ENCODE assay signal across 8 cellular contexts in the genomic region with DNA sequence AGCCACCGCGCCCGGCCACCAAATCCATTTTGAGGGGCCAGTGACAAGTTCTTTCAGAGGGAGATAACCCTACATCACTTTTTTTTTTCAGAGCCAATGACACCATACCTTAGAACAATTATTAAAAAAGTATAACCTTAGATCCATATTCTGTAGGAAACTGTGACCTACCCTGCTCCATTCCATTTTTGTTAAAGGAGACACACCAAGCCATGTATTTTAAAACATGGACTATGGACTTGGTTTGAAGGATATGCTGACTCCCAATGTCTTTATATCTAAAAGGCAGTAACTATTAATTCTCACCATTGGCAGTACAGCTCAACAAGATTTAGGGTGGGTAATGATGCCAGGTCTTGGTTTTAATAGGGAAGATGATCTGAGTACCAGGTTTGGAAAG. TPM values are rescaled to one million over a fixed set of nuclear protein-coding genes. Genes with fewer than 3 reads are reported as not detected.
DNase-seq lines count a peak whose midpoint lies in the region; ATAC-seq and TF ChIP-seq lines count a peak whose summit lies in the region.

No MANE protein-coding gene starts in this region.

- no peaks in the 10 kb centered on the region for H3K9me3 Mint-ChIP-seq in activated CD4-positive, alpha-beta T cell treated with anti-CD3 and anti-CD28 coated beads for 36 hours (ENCODE audit: low read depth)
- H3K9me3 Mint-ChIP-seq in activated naive CD8-positive, alpha-beta T cell treated with anti-CD3 and anti-CD28 coated beads, Interleukin-2, amount 10 ng/mL, durations not matched to agents 7 days and 5 days = no peaks in the 10 kb centered on the region

- H3K9me3 ChIP-seq in subcutaneous abdominal adipose tissue (ENCODE audit: control insufficient read depth in 5 of 5, low read length in 5 of 5) = no peaks in the 10 kb centered on the region

- no peak for ATAC-seq in activated CD4-positive, alpha-beta T cell treated with anti-CD3 and anti-CD28 coated beads for 36 hours
- ATAC-seq in activated naive CD8-positive, alpha-beta T cell treated with anti-CD3 and anti-CD28 coated beads, Interleukin-2, amount 10 ng/mL, durations not matched to agents 7 days and 5 days (ENCODE audit: low read depth) = no peak
- ATAC-seq in GM21515 (IDR thresholded peaks at IDR 0.05; ENCODE audit: unreplicated experiment) (no peak), GM19023 (IDR thresholded peaks at IDR 0.05; ENCODE audit: unreplicated experiment) (no peak), GM21526 (IDR thresholded peaks at IDR 0.05; ENCODE audit: low FRiP score, unreplicated experiment) (no peak)

- H3K27ac ChIP-seq in subcutaneous abdominal adipose tissue (ENCODE audit: low read depth, low read length) = peak overlapping the region; percentile 70

- no peak for DNase-seq in activated CD4-positive, alpha-beta T cell treated with anti-CD3 and anti-CD28 coated beads for 36 hours
- DNase-seq in activated CD4-positive, alpha-beta T cell treated with anti-CD3 and anti-CD28 coated beads, Interleukin-2, amount 50 U/mL, for 48 hours = no peak
- no peak for DNase-seq in activated naive CD8-positive, alpha-beta T cell treated with anti-CD3 and anti-CD28 coated beads, Interleukin-2, amount 10 ng/mL, durations not matched to agents 7 days and 5 days
- no peak for DNase-seq in kidney epithelial cell (ENCODE audit: low read depth)

- peaks cover 23% of the 10 kb centered on the region for H3K36me3 Mint-ChIP-seq in activated CD4-positive, alpha-beta T cell treated with anti-CD3 and anti-CD28 coated beads for 36 hours (ENCODE audit: low read depth)
- H3K36me3 Mint-ChIP-seq in activated naive CD8-positive, alpha-beta T cell treated with anti-CD3 and anti-CD28 coated beads, Interleukin-2, amount 10 ng/mL, durations not matched to agents 7 days and 5 days = peaks cover 16% of the 10 kb centered on the region

- intact Hi-C loops in activated CD4-positive, alpha-beta T cell treated with anti-CD3 and anti-CD28 coated beads for 36 hours (cut with DNase I, micrococcal nuclease) = no loop called here

- peak overlapping the region; percentile 75 for H3K4me3 ChIP-seq in kidney epithelial cell (ENCODE audit: low read depth, low read length)
- peak overlapping the region; percentile 76 to 92 (median 77) for H3K4me3 ChIP-seq in subcutaneous abdominal adipose tissue (ENCODE audit: low read depth in 1 of 5, low read length in 5 of 5)

- CTCF ChIA-PET in activated CD4-positive, alpha-beta T cell treated with anti-CD3 and anti-CD28 coated beads for 36 hours (lab: Charles Lee) = interaction anchor here (0.6 to 2.3 kb wide), 9 partner anchors 8 to 57 kb away, joined by 3 to 8 read pairs (median 4); a partner anchor contains a TSS

- no peak overlapping the region for H3K27ac Mint-ChIP-seq in activated CD4-positive, alpha-beta T cell treated with anti-CD3 and anti-CD28 coated beads for 36 hours
- H3K27ac Mint-ChIP-seq in activated naive CD8-positive, alpha-beta T cell treated with anti-CD3 and anti-CD28 coated beads, Interleukin-2, amount 10 ng/mL, durations not matched to agents 7 days and 5 days = peak overlapping the region; percentile 85

- peaks cover 40% of the 10 kb centered on the region for H3K4me1 Mint-ChIP-seq in activated CD4-positive, alpha-beta T cell treated with anti-CD3 and anti-CD28 coated beads for 36 hours
- H3K4me1 Mint-ChIP-seq in activated naive CD8-positive, alpha-beta T cell treated with anti-CD3 and anti-CD28 coated beads, Interleukin-2, amount 10 ng/mL, durations not matched to agents 7 days and 5 days = peaks cover 35% of the 10 kb centered on the region

- H3K36me3 ChIP-seq in kidney epithelial cell (ENCODE audit: control insufficient read depth, insufficient read depth, low read length) (peaks cover 2% of the 10 kb centered on the region), subcutaneous abdominal adipose tissue (ENCODE audit: control insufficient read depth in 5 of 5, insufficient read depth in 5 of 5, low read length in 5 of 5) (peaks cover 0 to 23% (median 14%) of the 10 kb centered on the region in 5 donors)

- peaks cover 20 to 50% (median 43%) of the 10 kb centered on the region in 5 donors for H3K4me1 ChIP-seq in subcutaneous abdominal adipose tissue (ENCODE audit: control insufficient read depth in 5 of 5, insufficient read depth in 5 of 5, low read length in 5 of 5)

- H3K9ac ChIP-seq in subcutaneous abdominal adipose tissue (ENCODE audit: low read length in 5 of 5) = peak overlapping the region; percentile 92 to 99 (median 98)

- POLR2A ChIA-PET in activated CD4-positive, alpha-beta T cell treated with anti-CD3 and anti-CD28 coated beads for 36 hours (lab: Charles Lee) = interaction anchor here (1.5 to 3.6 kb wide), 3 partner anchors 21 to 44 kb away, joined by 4 to 18 read pairs (median 16); a partner anchor contains a TSS
- POLR2A ChIA-PET in activated naive CD8-positive, alpha-beta T cell treated with anti-CD3 and anti-CD28 coated beads, Interleukin-2, amount 10 ng/mL, durations not matched to agents 7 days and 5 days (lab: Charles Lee) = interaction anchor here (0.7 to 2.1 kb wide), 9 partner anchors 9 to 118 kb away, joined by 3 to 11 read pairs (median 3); a partner anchor contains a TSS

- H3K4me3 Mint-ChIP-seq in activated CD4-positive, alpha-beta T cell treated with anti-CD3 and anti-CD28 coated beads for 36 hours = peak overlapping the region; percentile 93
- H3K4me3 Mint-ChIP-seq in activated naive CD8-positive, alpha-beta T cell treated with anti-CD3 and anti-CD28 coated beads, Interleukin-2, amount 10 ng/mL, durations not matched to agents 7 days and 5 days = peak overlapping the region; percentile 90

- no peaks in the 10 kb centered on the region for H3K27me3 Mint-ChIP-seq in activated CD4-positive, alpha-beta T cell treated with anti-CD3 and anti-CD28 coated beads for 36 hours
- no peaks in the 10 kb centered on the region for H3K27me3 Mint-ChIP-seq in activated naive CD8-positive, alpha-beta T cell treated with anti-CD3 and anti-CD28 coated beads, Interleukin-2, amount 10 ng/mL, durations not matched to agents 7 days and 5 days

- no peak for TF ChIP-seq CTCF in kidney epithelial cell (IDR thresholded peaks at IDR 0.05; ENCODE audit: insufficient read depth, low read length, poor library complexity, severe bottlenecking)

- H3K27me3 ChIP-seq in kidney epithelial cell (ENCODE audit: control insufficient read depth, insufficient read depth, low read length) = no peaks in the 10 kb centered on the region
- peaks cover 0 to 7% (median 0%) of the 10 kb centered on the region in 5 donors for H3K27me3 ChIP-seq in subcutaneous abdominal adipose tissue (ENCODE audit: control insufficient read depth in 5 of 5, insufficient read depth in 4 of 5, low read length in 5 of 5)

RNA-seq across cellular contexts. Expression of a gene that starts 1.1 kb away (rescaled TPM):
- 10 to 100 TPM; 32.6 to 43.5 TPM for total RNA-seq in activated CD4-positive, alpha-beta T cell treated with anti-CD3 and anti-CD28 coated beads for 36 hours
- 10 to 100 TPM; 41.0 to 42.2 TPM for total RNA-seq in activated naive CD8-positive, alpha-beta T cell treated with anti-CD3 and anti-CD28 coated beads, Interleukin-2, amount 10 ng/mL, durations not matched to agents 7 days and 5 days
- 27.3 and 36.1 TPM in 2 replicates for total RNA-seq in kidney epithelial cell

RNA-seq across cellular contexts. Expression of a gene that starts 13.6 kb away (rescaled TPM):
- total RNA-seq in activated CD4-positive, alpha-beta T cell treated with anti-CD3 and anti-CD28 coated beads for 36 hours = 10 to 100 TPM; 65.5 to 66.4 TPM
- total RNA-seq in activated naive CD8-positive, alpha-beta T cell treated with anti-CD3 and anti-CD28 coated beads, Interleukin-2, amount 10 ng/mL, durations not matched to agents 7 days and 5 days = 10 to 100 TPM; 51.1 to 57.5 TPM
- 31.6 and 48.8 TPM in 2 replicates for total RNA-seq in kidney epithelial cell

RNA-seq across cellular contexts. Expression of a gene that starts 21.2 kb away (rescaled TPM):
- total RNA-seq in activated CD4-positive, alpha-beta T cell treated with anti-CD3 and anti-CD28 coated beads for 36 hours = 10 to 100 TPM; 11.9 to 15.2 TPM
- total RNA-seq in activated naive CD8-positive, alpha-beta T cell treated with anti-CD3 and anti-CD28 coated beads, Interleukin-2, amount 10 ng/mL, durations not matched to agents 7 days and 5 days = 10 to 100 TPM; 19.6 to 20.6 TPM
- 6.1 and 7.3 TPM in 2 replicates for total RNA-seq in kidney epithelial cell

RNA-seq across cellular contexts. Expression of a gene that starts 23.8 kb away (rescaled TPM):
- total RNA-seq in activated CD4-positive, alpha-beta T cell treated with anti-CD3 and anti-CD28 coated beads for 36 hours = 10 to 100 TPM; 25.9 to 27.3 TPM
- total RNA-seq in activated naive CD8-positive, alpha-beta T cell treated with anti-CD3 and anti-CD28 coated beads, Interleukin-2, amount 10 ng/mL, durations not matched to agents 7 days and 5 days = 10 to 100 TPM; 41.3 to 42.2 TPM
- total RNA-seq in kidney epithelial cell = 42.9 and 47.3 TPM in 2 replicates

RNA-seq across cellular contexts. Expression of a gene that starts 27.8 kb away (rescaled TPM):
- 10 to 100 TPM; 62.8 to 66.3 TPM for total RNA-seq in activated CD4-positive, alpha-beta T cell treated with anti-CD3 and anti-CD28 coated beads for 36 hours
- 10 to 100 TPM; 84.4 to 92.2 TPM for total RNA-seq in activated naive CD8-positive, alpha-beta T cell treated with anti-CD3 and anti-CD28 coated beads, Interleukin-2, amount 10 ng/mL, durations not matched to agents 7 days and 5 days
- 39.4 and 41.7 TPM in 2 replicates for total RNA-seq in kidney epithelial cell
